Comparison of ENCODE assay signal across 4 cellular contexts in the genomic region with DNA sequence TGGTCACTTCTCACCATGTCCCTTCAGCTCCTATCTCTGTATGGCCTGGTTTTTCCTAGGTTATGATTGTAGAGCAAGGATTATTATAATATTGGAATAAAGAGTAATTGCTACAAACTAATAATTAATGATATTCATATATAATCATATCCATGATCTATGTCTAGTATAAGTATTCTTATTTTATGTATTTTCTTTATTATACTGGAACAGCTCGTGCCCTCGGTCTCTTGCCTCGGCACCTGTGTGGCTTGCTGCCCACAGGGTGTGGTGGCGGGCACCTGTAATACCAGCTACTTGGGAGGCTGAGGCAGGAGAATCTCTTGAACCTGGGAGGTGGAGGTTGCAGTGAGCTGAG. TPM values are rescaled to one million over a fixed set of nuclear protein-coding genes. Genes with fewer than 3 reads are reported as not detected.
"Had no signal": no experiment of that assay in that cellular context is flagged by ENCODE, and none has a peak within 500 bp of the region (broad histone marks: within the 10 kb centered on the region; RNA-seq: fewer than 3 reads in every experiment).

No MANE protein-coding gene starts in this region.

RNA-seq across cellular contexts. Expression of gene TNFSF14, which starts 36.5 kb away (rescaled TPM):
- total RNA-seq: NCI-H460, SJCRH30 had no signal

RNA-seq across cellular contexts. Expression of gene CD70, which starts 42.5 kb away (rescaled TPM):
- total RNA-seq: ascending aorta, cardiac septum, SJCRH30 had no signal
